ENCODE assay signal across 1 cellular context in genomic region chr6:26659360-26660095, GRCh38.
TF ChIP-seq lines count a peak whose summit lies in the region.
"Not testable (repeated sequence)": the region's sequence is repeated elsewhere in the genome, so short reads cannot be mapped to it uniquely, and the experiment has no call there.

Gene ZNF322, minus strand, starts transcription at chr6:26659746. Its CDS starts 21,193 bp downstream, at chr6:26638553.

TF ChIP-seq in K562, 482 proteins besides CTCF, POLR2A, EP300 and RAD21 (continued from another document and continues in another):
- TF ChIP-seq ZBTB40 (IDR thresholded peaks at IDR 0.05) (peak; percentile 85), SRF (CRISPR knock-in tag; IDR thresholded peaks at IDR 0.05) (0 out of 4 replicates have a peak, but pooled peaks of 1 of the 2 experiments have one; percentile 30), TBP (optimal IDR thresholded peaks at IDR 0.05; ENCODE audit: low read depth, low read length) (peak; percentile 42), SIN3A (IDR thresholded peaks at IDR 0.05; ENCODE audit: borderline replicate concordance in 2 of 2, control insufficient read depth in 1 of 2, low read depth in 2 of 2, low read length in 2 of 2) (peak; percentile 57 to 69; a peak in 2 of 4 replicates), SIN3B (IDR thresholded peaks at IDR 0.05; ENCODE audit: low read depth) (peak; percentile 42), NRF1 (conservative IDR thresholded peaks at IDR 0.05 in 1 of 2, IDR thresholded peaks at IDR 0.05 in 1 of 2) (peak; percentile 96), E2F6 (IDR thresholded peaks at IDR 0.05; ENCODE audit: borderline replicate concordance in 1 of 2, extremely low read depth in 1 of 2, insufficient read depth in 1 of 2, insufficient read length in 1 of 2, low read depth in 1 of 2, low read length in 1 of 2, poor library complexity in 1 of 2, severe bottlenecking in 1 of 2) (peak in 1 of 2 experiments; percentile 11), NFYB (IDR thresholded peaks at IDR 0.05; ENCODE audit: extremely low read depth, insufficient read length) (peak; percentile 63), EGR1 (conservative IDR thresholded peaks at IDR 0.05) (peak; percentile 93), GABPB1 (CRISPR knock-in tag; IDR thresholded peaks at IDR 0.05) (peak; percentile 90), HNRNPLL (IDR thresholded peaks at IDR 0.05; ENCODE audit: low read depth, low read length, poor library complexity, severe bottlenecking) (peak; percentile 80), UBTF (IDR thresholded peaks at IDR 0.05; ENCODE audit: borderline replicate concordance in 1 of 2, low read depth in 2 of 2, low read length in 2 of 2) (0 out of 4 replicates have a peak, but pooled peaks have one; percentile 36 to 74), ZNF584 (CRISPR knock-in tag; IDR thresholded peaks at IDR 0.05; ENCODE audit: low read depth) (0 out of 2 replicates have a peak, but pooled peaks have one; percentile 62), MTA3 (IDR thresholded peaks at IDR 0.05; ENCODE audit: borderline replicate concordance) (peak; percentile 58; the same call in 1 of the 2 replicates), SP1 (CRISPR knock-in tag; IDR thresholded peaks at IDR 0.05) (peak; percentile 85), KLF1 (tag; IDR thresholded peaks at IDR 0.05) (peak; percentile 75), TAF1 (IDR thresholded peaks at IDR 0.05; ENCODE audit: control insufficient read depth, extremely low read depth, insufficient read depth, low read length, severe bottlenecking) (peak; percentile 69), LEF1 (IDR thresholded peaks at IDR 0.05) (peak; percentile 23; the same call in 1 of the 2 replicates), MYNN (IDR thresholded peaks at IDR 0.05) (0 out of 2 replicates have a peak, but pooled peaks have one; percentile 46), GTF2E2 (tag; IDR thresholded peaks at IDR 0.05) (peak; percentile 89), NFRKB (IDR thresholded peaks at IDR 0.05; ENCODE audit: low read depth) (0 out of 2 replicates have a peak, but pooled peaks have one; percentile 28), TFAP4 (CRISPR knock-in tag; IDR thresholded peaks at IDR 0.05; ENCODE audit: borderline replicate concordance) (peak; percentile 76; the same call in 1 of the 2 replicates), MAZ (CRISPR knock-in tag; conservative IDR thresholded peaks at IDR 0.05 in 1 of 2, IDR thresholded peaks at IDR 0.05 in 1 of 2) (peak; percentile 69 to 81; a peak in 2 of 4 replicates), MITF (IDR thresholded peaks at IDR 0.05) (peak; percentile 62; the same call in 1 of the 2 replicates), AFF4 (CRISPR knock-in tag; IDR thresholded peaks at IDR 0.05) (0 out of 2 replicates have a peak, but pooled peaks have one; percentile 56), ZFX (CRISPR knock-in tag; IDR thresholded peaks at IDR 0.05) (peak; percentile 95), FOXK2 (conservative IDR thresholded peaks at IDR 0.05 in 1 of 2, IDR thresholded peaks at IDR 0.05 in 1 of 2; ENCODE audit: low read depth in 2 of 2) (peak in 1 of 2 experiments; percentile 42; a peak in 3 of 4 replicates), CREB1 (IDR thresholded peaks at IDR 0.05) (0 out of 2 replicates have a peak, but pooled peaks have one; percentile 18), CREB1 (CRISPR knock-in tag; IDR thresholded peaks at IDR 0.05) (0 out of 2 replicates have a peak, but pooled peaks have one; percentile 29), ZZZ3 (IDR thresholded peaks at IDR 0.05) (peak; percentile 84), ELF1 (tag; IDR thresholded peaks at IDR 0.05) (peak; percentile 91), CHD4 (IDR thresholded peaks at IDR 0.05; ENCODE audit: insufficient read depth, insufficient replicate concordance, low read depth, low read length, poor library complexity, severe bottlenecking) (peak; percentile 44), POLR2H (tag; IDR thresholded peaks at IDR 0.05; ENCODE audit: low read depth) (peak; percentile 81), HMGN3 (IDR thresholded peaks at IDR 0.05; ENCODE audit: borderline replicate concordance, extremely low read depth, insufficient read length, low read depth, low read length) (peak; percentile 68), USF1 (CRISPR knock-in tag; IDR thresholded peaks at IDR 0.05) (peak; percentile 90), SAP30 (IDR thresholded peaks at IDR 0.05; ENCODE audit: borderline replicate concordance, insufficient read depth, low read depth, low read length, poor library complexity, severe bottlenecking) (peak; percentile 79), KLF13 (tag; IDR thresholded peaks at IDR 0.05; ENCODE audit: borderline replicate concordance, low read depth) (peak; percentile 76; the same call in 1 of the 2 replicates), SMARCE1 (IDR thresholded peaks at IDR 0.05) (0 out of 2 replicates have a peak, but pooled peaks have one; percentile 32), SUPT5H (IDR thresholded peaks at IDR 0.05) (peak; percentile 88), RB1 (IDR thresholded peaks at IDR 0.05; ENCODE audit: low read depth) (peak; percentile 74; the same call in 1 of the 2 replicates)
- TF ChIP-seq ZBTB40, MYNN (CRISPR knock-in tag; IDR thresholded peaks at IDR 0.05): not testable (repeated sequence)
